Comparison of ENCODE assay signal across 1 cellular context in genomic region chrX:151082077-151082948, GRCh38.
TF ChIP-seq lines count a peak whose summit lies in the region.

No MANE protein-coding gene starts in this region.

TF ChIP-seq in SK-N-SH, 30 proteins besides CTCF, POLR2A, EP300 and RAD21 (continued from another document):
- TF ChIP-seq ZBTB33 (IDR thresholded peaks at IDR 0.05; ENCODE audit: borderline replicate concordance, low read depth) (no peak), RXRA (IDR thresholded peaks at IDR 0.05; ENCODE audit: borderline replicate concordance, low read depth) (no peak), JUND (IDR thresholded peaks at IDR 0.05) (no peak), ELF1 (IDR thresholded peaks at IDR 0.05) (no peak), NRF1 (IDR thresholded peaks at IDR 0.05; ENCODE audit: low read depth, low read length) (peak; percentile 28; the same call in 1 of the 2 replicates), FOXJ3 (CRISPR knock-in tag; IDR thresholded peaks at IDR 0.05) (no peak), FOSL2 (IDR thresholded peaks at IDR 0.05; ENCODE audit: borderline replicate concordance, low read depth) (no peak), TCF12 (IDR thresholded peaks at IDR 0.05) (no peak), GATA2 (CRISPR knock-in tag; IDR thresholded peaks at IDR 0.05) (no peak), NFIC (IDR thresholded peaks at IDR 0.05; ENCODE audit: borderline replicate concordance) (no peak), TAF1 (IDR thresholded peaks at IDR 0.05; ENCODE audit: borderline replicate concordance, low read depth, low read length) (no peak), GABPA (IDR thresholded peaks at IDR 0.05; ENCODE audit: low read depth) (no peak), SIN3A (IDR thresholded peaks at IDR 0.05; ENCODE audit: borderline replicate concordance, low read depth, low read length) (no peak), MAX (IDR thresholded peaks at IDR 0.05; ENCODE audit: low read depth) (peak; percentile 22; the same call in 1 of the 2 replicates), MEF2A (IDR thresholded peaks at IDR 0.05; ENCODE audit: borderline replicate concordance, low read depth) (no peak), YY1 (IDR thresholded peaks at IDR 0.05; ENCODE audit: low read depth) (no peak), FOXM1 (IDR thresholded peaks at IDR 0.05; ENCODE audit: low read depth) (no peak), POLR2AphosphoS5 (IDR thresholded peaks at IDR 0.05; ENCODE audit: low read depth, low read length) (no peak), MXI1 (IDR thresholded peaks at IDR 0.05; ENCODE audit: low read depth, low read length) (no peak; the same call in 1 of the 2 replicates)
- TF ChIP-seq, protein P1, sequence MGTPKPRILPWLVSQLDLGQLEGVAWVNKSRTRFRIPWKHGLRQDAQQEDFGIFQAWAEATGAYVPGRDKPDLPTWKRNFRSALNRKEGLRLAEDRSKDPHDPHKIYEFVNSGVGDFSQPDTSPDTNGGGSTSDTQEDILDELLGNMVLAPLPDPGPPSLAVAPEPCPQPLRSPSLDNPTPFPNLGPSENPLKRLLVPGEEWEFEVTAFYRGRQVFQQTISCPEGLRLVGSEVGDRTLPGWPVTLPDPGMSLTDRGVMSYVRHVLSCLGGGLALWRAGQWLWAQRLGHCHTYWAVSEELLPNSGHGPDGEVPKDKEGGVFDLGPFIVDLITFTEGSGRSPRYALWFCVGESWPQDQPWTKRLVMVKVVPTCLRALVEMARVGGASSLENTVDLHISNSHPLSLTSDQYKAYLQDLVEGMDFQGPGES (IDR thresholded peaks at IDR 0.05; ENCODE audit: low read depth, low read length), result no peak
